Comparison of ENCODE assay signal across 8 cellular contexts in the genomic region with DNA sequence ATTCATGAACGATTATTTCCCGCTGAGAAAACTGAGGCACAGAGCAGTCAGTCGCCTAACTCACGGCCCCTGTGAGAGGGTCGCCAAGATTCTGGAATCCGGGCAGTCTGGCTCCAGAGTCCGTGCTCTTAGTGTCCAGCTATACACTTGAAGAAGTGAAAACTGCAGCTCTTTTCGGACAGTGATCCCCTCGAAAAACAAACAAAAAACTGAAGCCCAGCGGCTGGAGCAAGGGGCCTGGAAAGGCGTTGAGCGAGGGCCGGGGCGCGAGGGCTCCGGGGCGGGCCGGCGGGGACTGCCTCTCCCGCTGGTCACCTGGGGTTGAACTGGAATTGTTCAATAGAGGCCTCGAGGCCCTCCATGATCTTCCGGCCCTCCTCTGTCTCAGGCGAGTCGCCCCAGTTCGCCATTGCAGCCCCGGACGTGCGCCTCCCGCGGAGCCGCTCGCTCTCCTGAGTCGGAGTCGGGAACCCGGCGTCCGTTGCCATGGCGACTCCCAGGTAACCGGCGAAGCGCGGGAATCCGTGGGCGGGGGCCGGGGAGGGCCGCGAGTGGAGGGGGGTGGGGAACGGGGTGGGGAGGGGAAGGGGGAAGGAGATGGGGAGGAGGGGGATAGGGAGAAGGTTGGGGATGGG. TPM values are rescaled to one million over a fixed set of nuclear protein-coding genes. Genes with fewer than 3 reads are reported as not detected.
DNase-seq lines count a peak whose midpoint lies in the region; FAIRE-seq and TF ChIP-seq lines count a peak whose summit lies in the region.

No MANE protein-coding gene starts in this region.

- DNase-seq in EH (ENCODE audit: low read depth) (peak; percentile 57), anterior cingulate cortex (lab: John Stamatoyannopoulos, UW) (peak in 54 of 58 donors; percentile 6 to 78 (median 58)), small intestine (peak; percentile 44), lower leg skin (ENCODE audit: low spot score in 2 of 2) (no peak), GM13977 (ENCODE audit: low spot score) (no peak), CD1c-positive myeloid dendritic cell (ENCODE audit: extremely low spot score) (no peak)

- TF ChIP-seq POLR2A in lower leg skin (IDR thresholded peaks at IDR 0.05): no peak

- H3K27ac ChIP-seq in OCI-LY3 (ENCODE audit: low read length) (no peak overlapping the region), small intestine (ENCODE audit: low read depth in 1 of 2, low read length in 1 of 2) (no peak overlapping the region)

- 10 to 14% (median 13%) methylated on average over 46 to 48 of the region's 48 CpGs for WGBS in small intestine, 3 donors
- 32 to 49% methylated on average over 20 of the region's 48 CpGs for WGBS in lower leg skin, 2 donors

- H3K9ac ChIP-seq in OCI-LY3 (ENCODE audit: low read length): no peak overlapping the region

- no peaks in the 10 kb centered on the region for H3K79me2 ChIP-seq in OCI-LY3 (ENCODE audit: low read length)

- no peaks in the 10 kb centered on the region for H3K36me3 ChIP-seq in OCI-LY3 (replicated peaks; ENCODE audit: low read depth, low read length)
- H3K36me3 ChIP-seq in small intestine (ENCODE audit: control insufficient read depth in 2 of 2, insufficient read depth in 2 of 2, low read length in 2 of 2): no peaks in the 10 kb centered on the region

- no peak for FAIRE-seq in small intestine (lab: Jason Lieb, UNC)

- in situ Hi-C loops in GM13977 (cut with MboI; ENCODE audit: low pct_unique_long_range_greater_than_20kb, low sequenced_read_pairs, unreplicated experiment): no loop called here

- H3K4me3 ChIP-seq in OCI-LY3 (ENCODE audit: low read length) (peak overlapping the region; percentile 76; the same call in 1 of the 2 replicates), iPS-18c (ENCODE audit: insufficient read depth, low read depth, low read length) (peak overlapping the region; percentile 77), small intestine (ENCODE audit: low read depth in 1 of 2, low read length in 2 of 2) (peak overlapping the region in 1 of 2 donors; percentile 56), lower leg skin (ENCODE audit: low read depth, poor library complexity, severe bottlenecking) (no peak overlapping the region)

- no peak for TF ChIP-seq CTCF in OCI-LY3 (IDR thresholded peaks at IDR 0.05; ENCODE audit: low read depth, low read length)
- TF ChIP-seq CTCF in lower leg skin (IDR thresholded peaks at IDR 0.05): no peak
- TF ChIP-seq CTCF in GM13977 (IDR thresholded peaks at IDR 0.05; ENCODE audit: extremely low read depth, insufficient read depth, missing control alignments): no peak

- H2AFZ ChIP-seq in OCI-LY3 (ENCODE audit: low read depth, low read length): no peak overlapping the region

- H3K27me3 ChIP-seq in OCI-LY3 (ENCODE audit: low read depth, low read length): no peaks in the 10 kb centered on the region
- no peaks in the 10 kb centered on the region for H3K27me3 ChIP-seq in small intestine (ENCODE audit: control insufficient read depth in 2 of 2, insufficient read depth in 2 of 2, low read length in 2 of 2)

- H3K4me1 ChIP-seq in OCI-LY3 (ENCODE audit: low read length) (no peaks in the 10 kb centered on the region), small intestine (ENCODE audit: control insufficient read depth in 2 of 2, insufficient read depth in 1 of 2, low read depth in 1 of 2, low read length in 1 of 2) (no peaks in the 10 kb centered on the region)

- H3K9me3 ChIP-seq in OCI-LY3 (ENCODE audit: insufficient read depth, low read length) (no peaks in the 10 kb centered on the region), iPS-18c (ENCODE audit: control insufficient read depth, insufficient read depth, low read length) (no peaks in the 10 kb centered on the region), small intestine (ENCODE audit: control insufficient read depth, low read depth) (no peaks in the 10 kb centered on the region)

- no peaks in the 10 kb centered on the region for H4K20me1 ChIP-seq in OCI-LY3 (ENCODE audit: insufficient read depth, low read length)

- intact Hi-C loops in lower leg skin (cut with DNase I; ENCODE audit: low total_unique reads): no loop called here

- peak overlapping the region; percentile 76 for H3K4me2 ChIP-seq in OCI-LY3 (ENCODE audit: low read length)

RNA-seq across cellular contexts. Expression of gene C10orf67, which starts 0.9 kb away (rescaled TPM):
- polyA plus RNA-seq in small intestine: under 1 TPM in 1 of 3 donors, not detected in 2; 0.07 TPM
- 1 to 10 TPM in 1 of 4 donors, under 1 TPM in 3; 0.30 to 1.3 (median 0.65) TPM for total RNA-seq in lower leg skin

Comparison
In these comparisons a context has a peak if more than half of its experiments do, and no peak if none do; other contexts are left out.
1. DNase-seq: peak in EH (single experiment), anterior cingulate cortex (54 of 58) and small intestine (single experiment); none in lower leg skin (0 of 2), GM13977 (single experiment) and CD1c-positive myeloid dendritic cell (single experiment).